8 cellular contexts compared by ENCODE assay signal in genomic region chr17:64129515-64129764, GRCh38. TPM values are rescaled to one million over a fixed set of nuclear protein-coding genes. Genes with fewer than 3 reads are reported as not detected.
DNase-seq lines count a peak whose midpoint lies in the region; TF ChIP-seq lines count a peak whose summit lies in the region.

No MANE protein-coding gene starts in this region.

- peak overlapping the region; percentile 67 for H3K9ac ChIP-seq in neural cell (ENCODE audit: low read length)

- H3K36me3 Mint-ChIP-seq in dendritic cell treated with granulocyte-macrophage colony-stimulating factor and Interleukin-4, amounts not matched to agents 40 ng/mL and 50 ng/mL, for 4 days (ENCODE audit: low read depth): peaks cover 11% of the 10 kb centered on the region

- H3K4me3 Mint-ChIP-seq in dendritic cell treated with granulocyte-macrophage colony-stimulating factor and Interleukin-4, amounts not matched to agents 40 ng/mL and 50 ng/mL, for 4 days: peak overlapping the region; percentile 82

- H3K36me3 ChIP-seq in neural cell (ENCODE audit: insufficient read depth, low read length): no peaks in the 10 kb centered on the region

- intact Hi-C loops in dendritic cell treated with granulocyte-macrophage colony-stimulating factor and Interleukin-4, amounts not matched to agents 40 ng/mL and 50 ng/mL, for 4 days (cut with micrococcal nuclease): loop anchor here (2.0 to 5.0 kb wide), 2 partner anchors 37 to 55 kb away; no protein-coding TSS in a partner anchor

- no peak for TF ChIP-seq EP300 in Ishikawa (IDR thresholded peaks at IDR 0.05; ENCODE audit: borderline replicate concordance)
- TF ChIP-seq EP300 in neural cell (conservative IDR thresholded peaks at IDR 0.05; ENCODE audit: poor library complexity, severe bottlenecking): no peak

- no peaks in the 10 kb centered on the region for H3K9me3 ChIP-seq in neural cell (ENCODE audit: low read length)

- no peaks in the 10 kb centered on the region for H3K9me2 ChIP-seq in neural cell (ENCODE audit: insufficient read depth, low read length)

- TF ChIP-seq CTCF in GM12864 (IDR thresholded peaks at IDR 0.05; ENCODE audit: low read depth, low read length, missing control alignments): no peak
- no peak for TF ChIP-seq CTCF in neural cell (IDR thresholded peaks at IDR 0.05; ENCODE audit: poor library complexity, severe bottlenecking)
- TF ChIP-seq CTCF in GM13976 (IDR thresholded peaks at IDR 0.05; ENCODE audit: borderline replicate concordance, control extremely low read depth, extremely low read depth, insufficient read depth, missing control alignments): no peak

- no peak overlapping the region for H2AFZ ChIP-seq in neural cell (ENCODE audit: low read depth, low read length)

- no peaks in the 10 kb centered on the region for H3F3A ChIP-seq in neural cell (ENCODE audit: insufficient read depth, low read length, poor library complexity, severe bottlenecking)

- in situ Hi-C loops in GM13976 (cut with MboI; ENCODE audit: low sequenced_read_pairs, unreplicated experiment): loop anchor here (10.0 kb wide), 1 partner anchor 55 kb away; no protein-coding TSS in a partner anchor

- H3K27me3 ChIP-seq in neural cell (ENCODE audit: insufficient read depth, low read depth, low read length): no peaks in the 10 kb centered on the region

- H4K20me1 ChIP-seq in neural cell (ENCODE audit: insufficient read depth): no peaks in the 10 kb centered on the region

- H3K4me2 ChIP-seq in neural cell (ENCODE audit: low read length): peak overlapping the region; percentile 43

- H3K4me3 ChIP-seq in GM12864 (ENCODE audit: low read depth, low read length): peak overlapping the region; percentile 81
- peak overlapping the region; percentile 70 for H3K4me3 ChIP-seq in neural cell (ENCODE audit: low read length)

- H3K9me3 Mint-ChIP-seq in dendritic cell treated with granulocyte-macrophage colony-stimulating factor and Interleukin-4, amounts not matched to agents 40 ng/mL and 50 ng/mL, for 4 days: no peaks in the 10 kb centered on the region

- no peaks in the 10 kb centered on the region for H3K27me3 Mint-ChIP-seq in dendritic cell treated with granulocyte-macrophage colony-stimulating factor and Interleukin-4, amounts not matched to agents 40 ng/mL and 50 ng/mL, for 4 days

- DNase-seq in GM12864 (ENCODE audit: low read depth): no peak
- DNase-seq in GM13976 (ENCODE audit: low spot score): no peak
- no peak for DNase-seq in GF-D8 (lab: John Stamatoyannopoulos, UW)
- no peak for DNase-seq in NCI-H226
- no peak for DNase-seq in DMS53 (lab: John Stamatoyannopoulos, UW)

- no peaks in the 10 kb centered on the region for H3K79me2 ChIP-seq in neural cell (replicated peaks; ENCODE audit: insufficient read depth, low read length)

- no peak overlapping the region for H3K27ac ChIP-seq in neural cell (ENCODE audit: low read length)

- peak overlapping the region; percentile 100 for H3K27ac Mint-ChIP-seq in dendritic cell treated with granulocyte-macrophage colony-stimulating factor and Interleukin-4, amounts not matched to agents 40 ng/mL and 50 ng/mL, for 4 days

- TF ChIP-seq RAD21 in Ishikawa (IDR thresholded peaks at IDR 0.05; ENCODE audit: low read depth) (no peak), neural cell (conservative IDR thresholded peaks at IDR 0.05) (no peak)

- H3K4me1 Mint-ChIP-seq in dendritic cell treated with granulocyte-macrophage colony-stimulating factor and Interleukin-4, amounts not matched to agents 40 ng/mL and 50 ng/mL, for 4 days (ENCODE audit: low read depth): peaks cover 50% of the 10 kb centered on the region

TF ChIP-seq in Ishikawa, 13 proteins besides CTCF, POLR2A, EP300 and RAD21:
- TF ChIP-seq NFIC (IDR thresholded peaks at IDR 0.05): no peak
- TF ChIP-seq ZBTB7A (IDR thresholded peaks at IDR 0.05; ENCODE audit: low read depth): peak; percentile 92

TF ChIP-seq in neural cell, 6 proteins besides CTCF, POLR2A, EP300 and RAD21:
- no peak for TF ChIP-seq REST (IDR thresholded peaks at IDR 0.05; ENCODE audit: borderline replicate concordance)
- no peak for TF ChIP-seq TAF1 (IDR thresholded peaks at IDR 0.05; ENCODE audit: low read depth)
- TF ChIP-seq SMC3 (conservative IDR thresholded peaks at IDR 0.05; ENCODE audit: poor library complexity): no peak
- TF ChIP-seq EZH2 (IDR thresholded peaks at IDR 0.05; ENCODE audit: borderline replicate concordance, insufficient read depth, low read length, poor library complexity, severe bottlenecking): no peak
- no peak for TF ChIP-seq MXI1 (conservative IDR thresholded peaks at IDR 0.05; ENCODE audit: poor library complexity, severe bottlenecking)
- TF ChIP-seq POLR2AphosphoS5 (IDR thresholded peaks at IDR 0.05): no peak

RNA-seq across cellular contexts. Expression of gene ERN1, which starts 0.5 kb away (rescaled TPM):
- polyA plus RNA-seq in neural cell: 2.3 and 5.6 TPM in 2 replicates
- polyA minus RNA-seq in neural cell: 6.0 and 7.3 TPM in 2 replicates
